In genomic region chr1:99851850-99852454, GRCh38 we compare ENCODE assay signal across 11 cellular contexts. TPM values are rescaled to one million over a fixed set of nuclear protein-coding genes. Genes with fewer than 3 reads are reported as not detected.
A peak's percentile ranks its signal among the peaks of the same experiment; 100 is the strongest.
DNase-seq lines count a peak whose midpoint lies in the region; ATAC-seq, FAIRE-seq and TF ChIP-seq lines count a peak whose summit lies in the region.
"Had no signal": no experiment of that assay in that cellular context is flagged by ENCODE, and none has a peak within 500 bp of the region (broad histone marks: within the 10 kb centered on the region; RNA-seq: fewer than 3 reads in every experiment).

No MANE protein-coding gene starts in this region.

- WGBS in H9 (ENCODE audit: extremely low coverage, insufficient read length, low lambda C conversion rate): no CpG with 5 or more reads among the region's 4 CpGs
- 83 to 93% methylated on average over 4 of the region's 4 CpGs for WGBS in pancreas, 2 donors

- DNase-seq in CD4-positive, alpha-beta memory T cell: no peak
- DNase-seq in H9 (no peak), cerebellar cortex (ENCODE audit: low spot score) (peak; percentile 12), nephron progenitor cell (no peak), T1000 (lab: John Stamatoyannopoulos, UW) (no peak), left colon (no peak), pancreas (no peak)
- DNase-seq: DMS79, NCI-H510A treated with DMSO at 0.1 percent for 48 hours had no signal

- H2BK15ac ChIP-seq in H9 (ENCODE audit: low read depth, low read length): no peak overlapping the region

- H3K9me3 Mint-ChIP-seq in CD4-positive, alpha-beta memory T cell: no peaks in the 10 kb centered on the region
- H3K9me3 Mint-ChIP-seq in H9 (peaks cover 3 to 4% of the 10 kb centered on the region in 2 experiments; a peak in 2 of 5 replicates), nephron progenitor cell (peaks cover 9% of the 10 kb centered on the region)

- H3K79me1 ChIP-seq in H9 (ENCODE audit: insufficient read depth, low read depth, low read length, poor library complexity, severe bottlenecking): no peaks in the 10 kb centered on the region

- H3K27ac Mint-ChIP-seq in CD4-positive, alpha-beta memory T cell: peak overlapping the region in 3 of 7 donors; percentile 1 to 12 (median 8)
- H3K27ac Mint-ChIP-seq in H9 (no peak overlapping the region), nephron progenitor cell (no peak overlapping the region)

- no peak overlapping the region for H3K4me3 ChIP-seq in CD4-positive, alpha-beta memory T cell (ENCODE audit: low read length in 2 of 2)
- H3K4me3 ChIP-seq in pancreas: no peak overlapping the region

- no peak overlapping the region for H3K23ac ChIP-seq in H9 (ENCODE audit: insufficient read length, low read depth, low read length)

- H3K4ac ChIP-seq in H9 (ENCODE audit: low read depth, low read length): no peak overlapping the region

- H3K4me1 Mint-ChIP-seq in CD4-positive, alpha-beta memory T cell: peaks cover 21 to 34% (median 26%) of the 10 kb centered on the region in 4 donors
- peaks cover 20 to 29% of the 10 kb centered on the region in 2 experiments for H3K4me1 Mint-ChIP-seq in H9
- peaks cover 47% of the 10 kb centered on the region for H3K4me1 Mint-ChIP-seq in nephron progenitor cell

- no peak overlapping the region for H3K9ac ChIP-seq in H9 (ENCODE audit: extremely low read depth, insufficient read length, low read length)
- H3K9ac ChIP-seq: KMS-11 had no signal

- ATAC-seq in left colon: no peak
- ATAC-seq in pancreas: no peak

- no peak overlapping the region for H2BK5ac ChIP-seq in H9 (ENCODE audit: insufficient read length, low read length)

- H3K56ac ChIP-seq in H9 (ENCODE audit: insufficient read length, low read depth, low read length): no peak overlapping the region

- H3K18ac ChIP-seq in H9 (ENCODE audit: insufficient read length, low read depth, low read length): no peak overlapping the region

- POLR2A ChIA-PET in CD4-positive, alpha-beta memory T cell (lab: Charles Lee; ENCODE audit: partially characterized antibody): interaction anchor here (1.3 kb wide), 1 partner anchor 118 kb away, joined by 3 read pairs; the partner anchor contains the start of gene SLC35A3

- TF ChIP-seq CTCF in H9 (conservative IDR thresholded peaks at IDR 0.05) (no peak), nephron progenitor cell (IDR thresholded peaks at IDR 0.05) (no peak), pancreas (IDR thresholded peaks at IDR 0.05) (no peak)

- no peak overlapping the region for H4K5ac ChIP-seq in H9 (ENCODE audit: insufficient read length, low read depth, low read length)

- no peak overlapping the region for H3K14ac ChIP-seq in H9 (ENCODE audit: insufficient read depth, low read length)

- FAIRE-seq in pancreas (lab: Jason Lieb, UNC): no peak
- FAIRE-seq: bronchial epithelial cell had no signal

- CTCF ChIA-PET in CD4-positive, alpha-beta memory T cell (lab: Charles Lee; ENCODE audit: partially characterized antibody): interaction anchor here (0.7 to 0.8 kb wide), 2 partner anchors 136 to 1017 kb away, joined by 3 to 4 read pairs; no protein-coding TSS in a partner anchor

- peaks cover 18% of the 10 kb centered on the region for H3K4me1 ChIP-seq in CD4-positive, alpha-beta memory T cell (ENCODE audit: insufficient read depth, low read length)
- H3K4me1 ChIP-seq in H9 (ENCODE audit: insufficient read depth, low read length) (peaks cover 3% of the 10 kb centered on the region), pancreas (peaks cover 0 to 15% (median 0%) of the 10 kb centered on the region in 3 donors)

- H3K23me2 ChIP-seq in H9 (ENCODE audit: insufficient read length, low read depth, low read length, poor library complexity, severe bottlenecking): peaks cover 4% of the 10 kb centered on the region

- H3K27me3 Mint-ChIP-seq in CD4-positive, alpha-beta memory T cell: no peaks in the 10 kb centered on the region
- H3K27me3 Mint-ChIP-seq in H9 (ENCODE audit: low read depth): no peaks in the 10 kb centered on the region
- H3K27me3 Mint-ChIP-seq in nephron progenitor cell (ENCODE audit: low read depth, poor library complexity): no peaks in the 10 kb centered on the region

- intact Hi-C loops in CD4-positive, alpha-beta memory T cell (cut with micrococcal nuclease): loop anchor here (2.0 to 5.0 kb wide), 4 partner anchors 119 to 500 kb away; partner anchors contain the start of genes CDC14A, SASS6 and TRMT13
- intact Hi-C loops in left colon (cut with DNase I, micrococcal nuclease) (no loop called here), pancreas (cut with DNase I) (no loop called here)

- no peaks in the 10 kb centered on the region for H3K36me3 ChIP-seq in CD4-positive, alpha-beta memory T cell (ENCODE audit: insufficient read depth, low read length)
- no peaks in the 10 kb centered on the region for H3K36me3 ChIP-seq in pancreas

- no peak overlapping the region for H2BK20ac ChIP-seq in H9 (ENCODE audit: low read depth, low read length, poor library complexity, severe bottlenecking)

- no peak overlapping the region for H2AK5ac ChIP-seq in H9 (ENCODE audit: insufficient read length, low read length)

- no peak overlapping the region for H2BK120ac ChIP-seq in H9 (ENCODE audit: low read depth, low read length, poor library complexity, severe bottlenecking)

- no peak overlapping the region for H3T11ph ChIP-seq in H9 (ENCODE audit: low read length)

- peaks cover 2% of the 10 kb centered on the region for H4K20me1 ChIP-seq in H9 (ENCODE audit: control insufficient read depth, insufficient read depth, insufficient read length)

- no peak overlapping the region for H4K91ac ChIP-seq in H9 (ENCODE audit: insufficient read length, low read depth, low read length)

- peaks cover 18 to 19% of the 10 kb centered on the region in 2 donors for H3K36me3 Mint-ChIP-seq in CD4-positive, alpha-beta memory T cell
- peaks cover 10 to 33% (median 30%) of the 10 kb centered on the region in 3 experiments for H3K36me3 Mint-ChIP-seq in H9 (ENCODE audit: insufficient read depth in 1 of 3, low read depth in 3 of 3)
- peaks cover 41% of the 10 kb centered on the region for H3K36me3 Mint-ChIP-seq in nephron progenitor cell (ENCODE audit: low read depth)

- H4K8ac ChIP-seq in H9 (replicated peaks; ENCODE audit: insufficient read length, low read depth, low read length): no peak overlapping the region

- H3K27me3 ChIP-seq in CD4-positive, alpha-beta memory T cell (ENCODE audit: insufficient read depth, low read length): no peaks in the 10 kb centered on the region
- H3K27me3 ChIP-seq in H9 (ENCODE audit: insufficient read depth, low read length) (no peaks in the 10 kb centered on the region), pancreas (no peaks in the 10 kb centered on the region)

- no peak overlapping the region for H2BK12ac ChIP-seq in H9 (ENCODE audit: insufficient read length, low read depth, low read length)

- no peak overlapping the region for H3K4me2 ChIP-seq in H9 (ENCODE audit: insufficient read depth, insufficient read length, low read length)

- H3K4me3 Mint-ChIP-seq in CD4-positive, alpha-beta memory T cell: peak overlapping the region in 6 of 8 donors; percentile 6 to 50 (median 40)
- H3K4me3 Mint-ChIP-seq in H9 (peak overlapping the region; percentile 21 to 93; a peak in 4 of 5 replicates), nephron progenitor cell (peak overlapping the region; percentile 94)

- no peak overlapping the region for H2AFZ ChIP-seq in H9 (ENCODE audit: low read length)

- no peak overlapping the region for H3K27ac ChIP-seq in CD4-positive, alpha-beta memory T cell (ENCODE audit: low read depth, low read length)
- H3K27ac ChIP-seq in H9 (ENCODE audit: insufficient read length, low read depth, low read length) (no peak overlapping the region), pancreas (no peak overlapping the region)
- H3K27ac ChIP-seq: KMS-11 had no signal

- no peaks in the 10 kb centered on the region for H3K79me2 ChIP-seq in H9 (ENCODE audit: insufficient read depth, low read length)

- H3K9me3 ChIP-seq in CD4-positive, alpha-beta memory T cell (ENCODE audit: control insufficient read depth in 1 of 2, low read length in 2 of 2): no peaks in the 10 kb centered on the region
- H3K9me3 ChIP-seq in H9 (ENCODE audit: control insufficient read depth, low read depth, low read length) (no peaks in the 10 kb centered on the region), pancreas (no peaks in the 10 kb centered on the region)

RNA-seq across cellular contexts. Expression of gene AGL, which starts 1.8 kb away (rescaled TPM):
- 10 to 100 TPM; 19.0 to 20.5 TPM for total RNA-seq in CD4-positive, alpha-beta memory T cell
- 10 to 100 TPM in 1 of 2 donors, 1 to 10 TPM in 1; 9.0 to 11.1 TPM for polyA plus RNA-seq in CD4-positive, alpha-beta memory T cell
- total RNA-seq in H9 (2021): 23.7 and 24.0 TPM in 2 replicates
- 10 to 100 TPM; 27.6 to 28.4 TPM for total RNA-seq in left colon
- 1 to 10 TPM; 2.9 to 8.1 (median 5.5) TPM for total RNA-seq in pancreas
- polyA plus RNA-seq in pancreas: 1 to 10 TPM; 3.0 to 3.9 TPM

Comparison
In these comparisons a context has a peak if more than half of its experiments do, and no peak if none do; other contexts are left out.
1. H3K4me3 Mint-ChIP-seq: peak in every context shown above with its lines; median percentile 94 in nephron progenitor cell; 57 in H9; 40 in CD4-positive, alpha-beta memory T cell.